In the genomic region with DNA sequence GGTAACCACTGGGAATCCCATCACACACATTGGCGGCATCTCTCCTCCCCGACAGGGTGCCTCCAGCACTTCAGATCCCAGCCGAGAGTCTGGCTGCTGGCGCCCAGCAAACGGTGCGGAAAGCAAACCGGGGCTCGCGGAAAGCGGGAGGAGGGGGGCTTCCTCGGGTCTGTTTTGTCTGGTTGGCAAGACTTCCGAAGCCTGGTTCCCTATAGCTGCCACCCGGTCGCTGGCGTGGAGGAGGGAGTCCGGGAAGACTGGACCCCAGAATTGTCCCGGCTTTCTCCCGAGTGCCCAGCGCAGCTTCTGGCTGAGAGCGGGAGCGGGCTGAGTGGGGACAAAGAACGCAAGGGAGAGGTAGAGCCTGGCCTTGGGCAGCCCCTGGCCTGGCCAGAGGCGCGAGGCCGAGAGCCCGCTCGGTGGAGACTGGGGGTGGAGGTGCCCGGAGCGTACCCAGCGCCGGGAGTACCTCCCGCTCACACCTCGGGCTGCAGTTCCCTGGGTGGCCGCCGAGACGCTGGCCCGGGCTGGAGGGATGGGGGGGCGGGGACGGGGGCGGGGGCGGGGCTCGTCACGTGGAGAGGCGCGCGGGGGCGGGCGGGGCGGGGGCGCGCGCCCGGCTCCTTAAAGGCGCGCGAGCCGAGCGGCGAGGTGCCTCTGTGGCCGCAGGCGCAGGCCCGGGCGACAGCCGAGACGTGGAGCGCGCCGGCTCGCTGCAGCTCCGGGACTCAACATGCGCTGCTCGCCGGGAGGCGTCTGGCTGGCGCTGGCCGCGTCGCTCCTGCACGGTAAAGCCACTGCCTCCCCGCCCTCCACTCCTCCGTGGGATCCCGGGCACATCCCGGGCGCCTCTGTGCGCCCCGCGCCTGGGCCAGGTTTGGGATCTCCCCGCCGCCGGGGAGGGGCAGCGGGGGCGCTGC, we compare ENCODE assay signal across 8 cellular contexts. TPM values are rescaled to one million over a fixed set of nuclear protein-coding genes. Genes with fewer than 3 reads are reported as not detected.
DNase-seq lines count a peak whose midpoint lies in the region; ATAC-seq, FAIRE-seq and TF ChIP-seq lines count a peak whose summit lies in the region.

A gene (plus strand): TSS at position 654 of the 920 bp plus-strand sequence. CDS start 80 bp downstream, at position 734.

- no peaks in the 10 kb centered on the region for H4K20me1 ChIP-seq in KMS-11 (ENCODE audit: insufficient read depth)

- peak within 1 kb of the TSS; percentile 92 for H3K4me2 ChIP-seq in KMS-11

- POLR2A ChIA-PET in CD8-positive, alpha-beta memory T cell (lab: Charles Lee), result no interaction called here

- H3K9me3 Mint-ChIP-seq in CD8-positive, alpha-beta memory T cell, result peaks cover 0 to 5% (median 0%) of the 10 kb centered on the region in 5 donors
- H3K9me3 Mint-ChIP-seq in T-helper 2 cell treated with Interferon-gamma antibody and Interleukin-4, amounts not matched to agents 5 μg/mL and 100 μg/mL, for 36 hours, result no peaks in the 10 kb centered on the region
- no peaks in the 10 kb centered on the region for H3K9me3 Mint-ChIP-seq in type B pancreatic cell

- peaks cover 7 to 8% (median 8%) of the 10 kb centered on the region in 3 donors for H3K4me1 Mint-ChIP-seq in CD8-positive, alpha-beta memory T cell
- H3K4me1 Mint-ChIP-seq in T-helper 2 cell treated with Interferon-gamma antibody and Interleukin-4, amounts not matched to agents 5 μg/mL and 100 μg/mL, for 36 hours (ENCODE audit: low read depth), result no peaks in the 10 kb centered on the region
- peaks cover 8% of the 10 kb centered on the region for H3K4me1 Mint-ChIP-seq in type B pancreatic cell (ENCODE audit: unreplicated experiment)

- H3K27me3 Mint-ChIP-seq in CD8-positive, alpha-beta memory T cell, result peaks cover 46 to 59% of the 10 kb centered on the region in 2 donors
- H3K27me3 Mint-ChIP-seq in T-helper 2 cell treated with Interferon-gamma antibody and Interleukin-4, amounts not matched to agents 5 μg/mL and 100 μg/mL, for 36 hours (ENCODE audit: low read depth), result peaks cover 63% of the 10 kb centered on the region
- peaks cover 71% of the 10 kb centered on the region for H3K27me3 Mint-ChIP-seq in type B pancreatic cell

- peak within 1 kb of the TSS; percentile 96 for H2AFZ ChIP-seq in KMS-11 (ENCODE audit: low read depth)

- no peaks in the 10 kb centered on the region for H3K9me3 ChIP-seq in CD8-positive, alpha-beta memory T cell (ENCODE audit: low read length)
- H3K9me3 ChIP-seq in mucosa of rectum (ENCODE audit: control insufficient read depth in 2 of 2, low read length in 2 of 2), result no peaks in the 10 kb centered on the region

- no peak for DNase-seq in CD8-positive, alpha-beta memory T cell
- DNase-seq in GM19239 (ENCODE audit: insufficient read length, low spot score), result peak; percentile 29
- no peak for DNase-seq in T-helper 2 cell treated with Interferon-gamma antibody and Interleukin-4, amounts not matched to agents 5 μg/mL and 100 μg/mL, for 36 hours (ENCODE audit: low spot score)
- DNase-seq in erythroblast (lab: John Stamatoyannopoulos, UW), result peak; percentile 57 to 58
- peak; percentile 86 for DNase-seq in type B pancreatic cell (ENCODE audit: extremely low spot score, unreplicated experiment)

- peaks cover 26% of the 10 kb centered on the region for H3K27me3 ChIP-seq in CD8-positive, alpha-beta memory T cell (ENCODE audit: insufficient read depth, low read length, poor library complexity, severe bottlenecking)
- H3K27me3 ChIP-seq in KMS-11 (ENCODE audit: insufficient read depth, low read depth), result no peaks in the 10 kb centered on the region; the same call in 1 of the 2 replicates
- peaks cover 6 to 13% of the 10 kb centered on the region in 2 donors for H3K27me3 ChIP-seq in mucosa of rectum (ENCODE audit: control insufficient read depth in 2 of 2, insufficient read depth in 2 of 2, low read length in 2 of 2)

- H3K36me3 Mint-ChIP-seq in CD8-positive, alpha-beta memory T cell, result no peaks in the 10 kb centered on the region
- H3K36me3 Mint-ChIP-seq in T-helper 2 cell treated with Interferon-gamma antibody and Interleukin-4, amounts not matched to agents 5 μg/mL and 100 μg/mL, for 36 hours (ENCODE audit: low read depth), result no peaks in the 10 kb centered on the region
- H3K36me3 Mint-ChIP-seq in type B pancreatic cell, result no peaks in the 10 kb centered on the region

- no peak for FAIRE-seq in GM19239 (lab: Jason Lieb, UNC)

- H3K4me3 Mint-ChIP-seq in CD8-positive, alpha-beta memory T cell, result peak within 1 kb of the TSS in 6 of 7 donors; percentile 4 to 86 (median 56)
- peak within 1 kb of the TSS; percentile 47 for H3K4me3 Mint-ChIP-seq in T-helper 2 cell treated with Interferon-gamma antibody and Interleukin-4, amounts not matched to agents 5 μg/mL and 100 μg/mL, for 36 hours
- peak within 1 kb of the TSS; percentile 87 for H3K4me3 Mint-ChIP-seq in type B pancreatic cell

- H3K4me1 ChIP-seq in CD8-positive, alpha-beta memory T cell (ENCODE audit: insufficient read depth, low read length), result no peaks in the 10 kb centered on the region
- H3K4me1 ChIP-seq in KMS-11 (ENCODE audit: low read depth, poor library complexity, severe bottlenecking) (peaks cover 3% of the 10 kb centered on the region), mucosa of rectum (ENCODE audit: control insufficient read depth in 2 of 2, insufficient read depth in 2 of 2, low read length in 2 of 2) (peaks cover 7 to 11% of the 10 kb centered on the region in 2 donors)

- no peaks in the 10 kb centered on the region for H3K36me3 ChIP-seq in CD8-positive, alpha-beta memory T cell (ENCODE audit: insufficient read depth, low read length)
- H3K36me3 ChIP-seq in KMS-11 (ENCODE audit: insufficient read depth), result no peaks in the 10 kb centered on the region
- no peaks in the 10 kb centered on the region for H3K36me3 ChIP-seq in mucosa of rectum (ENCODE audit: control insufficient read depth in 2 of 2, insufficient read depth in 2 of 2, low read length in 2 of 2)

- H3K27ac Mint-ChIP-seq in CD8-positive, alpha-beta memory T cell, result peak within 1 kb of the TSS in 1 of 8 donors; percentile 10
- no peak within 1 kb of the TSS for H3K27ac Mint-ChIP-seq in T-helper 2 cell treated with Interferon-gamma antibody and Interleukin-4, amounts not matched to agents 5 μg/mL and 100 μg/mL, for 36 hours
- no peak within 1 kb of the TSS for H3K27ac Mint-ChIP-seq in type B pancreatic cell

- no peak for ATAC-seq in HG02840 (IDR thresholded peaks at IDR 0.05; ENCODE audit: low FRiP score, unreplicated experiment)

- TF ChIP-seq POLR2A in erythroblast (IDR thresholded peaks at IDR 0.05; ENCODE audit: low read length), result no peak

- no peak within 1 kb of the TSS for H3K27ac ChIP-seq in CD8-positive, alpha-beta memory T cell (ENCODE audit: low read depth, low read length)
- H3K27ac ChIP-seq in KMS-11, result no peak within 1 kb of the TSS
- H3K27ac ChIP-seq in mucosa of rectum (ENCODE audit: low read depth in 2 of 2, low read length in 2 of 2), result no peak within 1 kb of the TSS

- CTCF ChIA-PET in CD8-positive, alpha-beta memory T cell (lab: Charles Lee), result no interaction called here

- H3K4me3 ChIP-seq in CD8-positive, alpha-beta memory T cell (ENCODE audit: low read length), result no peak within 1 kb of the TSS
- H3K4me3 ChIP-seq in KMS-11 (IDR thresholded peaks at IDR 0.05; ENCODE audit: insufficient read depth, low read depth, low read length) (no peak within 1 kb of the TSS), mucosa of rectum (ENCODE audit: low read length in 2 of 2) (peak within 1 kb of the TSS; percentile 68 to 69)

- TF ChIP-seq CTCF in KMS-11 (conservative IDR thresholded peaks at IDR 0.05; ENCODE audit: low read depth, low read length) (no peak), type B pancreatic cell (conservative IDR thresholded peaks at IDR 0.05) (peak; percentile 63)

- H3K9ac ChIP-seq in KMS-11 (peak within 1 kb of the TSS; percentile 66; the same call in 1 of the 2 replicates), mucosa of rectum (ENCODE audit: low read depth in 1 of 2, low read length in 2 of 2) (peak within 1 kb of the TSS; percentile 1 to 66)

- H3K79me2 ChIP-seq in KMS-11 (ENCODE audit: insufficient read depth, low read depth), result no peaks in the 10 kb centered on the region

RNA-seq across cellular contexts. Expression of the gene that starts here (rescaled TPM):
- total RNA-seq in CD8-positive, alpha-beta memory T cell, result not detected
- not detected for polyA plus RNA-seq in CD8-positive, alpha-beta memory T cell
- 5.3 and 10.5 TPM in 2 replicates for total RNA-seq in type B pancreatic cell (ENCODE audit: low replicate concordance)

Comparison
In these comparisons a context has a peak if more than half of its experiments do, and no peak if none do; other contexts are left out.
1. DNase-seq: peak in GM19239 (single experiment), erythroblast (2 of 2) and type B pancreatic cell (single experiment); none in CD8-positive, alpha-beta memory T cell (0 of 5) and T-helper 2 cell treated with Interferon-gamma antibody and Interleukin-4, amounts not matched to agents 5 μg/mL and 100 μg/mL, for 36 hours (single experiment).
2. H3K4me3 ChIP-seq: peak in mucosa of rectum (2 of 2); none in CD8-positive, alpha-beta memory T cell (single experiment) and KMS-11 (single experiment).
3. Peak in every context shown above with its lines, with median percentiles within 50 percentile points of each other: H3K4me3 Mint-ChIP-seq.